ENCODE assay signal across 25 cellular contexts in the genomic region with DNA sequence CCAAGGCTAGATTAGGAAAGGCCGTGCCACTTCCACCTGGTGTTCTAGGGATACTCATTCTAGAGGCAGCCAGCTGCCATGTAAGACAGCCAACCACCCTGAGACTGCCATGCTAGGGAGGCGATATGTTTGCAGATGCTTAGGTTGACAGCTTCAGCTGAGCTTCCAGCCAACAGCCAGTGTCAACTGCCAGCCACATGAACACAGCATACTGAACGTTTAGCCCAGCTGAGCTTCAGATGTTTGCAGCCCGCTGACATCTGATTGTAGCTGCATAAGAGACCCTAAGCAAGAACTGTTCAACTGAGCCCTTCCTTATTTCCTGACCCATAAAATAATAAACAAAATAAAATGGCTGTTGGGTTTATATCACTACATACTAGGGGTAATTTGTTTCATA. TPM values are rescaled to one million over a fixed set of nuclear protein-coding genes. Genes with fewer than 3 reads are reported as not detected.
"Had no signal": no experiment of that assay in that cellular context is flagged by ENCODE, and none has a peak within 500 bp of the region (broad histone marks: within the 10 kb centered on the region; RNA-seq: fewer than 3 reads in every experiment).

No MANE protein-coding gene starts in this region.

- H3K4me3 ChIP-seq: esophagus squamous epithelium, heart right ventricle, left lung, prostate gland, right atrium auricular region, testis, tibial artery had no signal

- H3K9me3 ChIP-seq: esophagus squamous epithelium, heart right ventricle, left lung, neutrophil, prostate gland, right atrium auricular region, testis, tibial artery had no signal

- H3K27ac ChIP-seq: esophagus squamous epithelium, heart right ventricle, left lung, neutrophil, prostate gland, right atrium auricular region, testis, tibial artery had no signal

- DNase-seq: cortex of kidney; effector memory CD8-positive, alpha-beta T cell; erythroblast; esophagus squamous epithelium; foreskin melanocyte; glutamatergic neuron; heart right ventricle; hippocampal formation; left cardiac atrium; left lung; mesendoderm; midbrain; natural killer cell; stimulated activated CD4-positive, alpha-beta T cell treated with anti-CD3 and anti-CD28 coated beads, Interleukin-2, amount 100 ng/mL, for 24 hours; stimulated activated CD4-positive, alpha-beta T cell treated with anti-CD3 and anti-CD28 coated beads, Interleukin-4, amount 100 ng/mL, for 24 hours; stimulated activated naive CD8-positive, alpha-beta T cell treated with anti-CD3 and anti-CD28 coated beads, Interleukin-15, Interleukin-2, amounts not matched to agents 100 U/mL and 50 U/mL, for 24 hours; substantia nigra; testis; tibial artery had no signal

- ATAC-seq: effector memory CD8-positive, alpha-beta T cell; heart right ventricle; left lung; natural killer cell; sciatic nerve; stimulated activated memory B cell treated with anti-CD40 and anti-IgM and Interleukin-4, amounts not matched to agents 10 μg/mL and 1 μg/mL and 100 μg/mL, for 72 hours; stimulated activated naive CD8-positive, alpha-beta T cell treated with anti-CD3 and anti-CD28 coated beads, Interleukin-15, Interleukin-2, amounts not matched to agents 100 U/mL and 50 U/mL, for 24 hours had no signal

- H3K27me3 Mint-ChIP-seq: effector memory CD8-positive, alpha-beta T cell; stimulated activated memory B cell treated with anti-CD40 and anti-IgM and Interleukin-4, amounts not matched to agents 10 μg/mL and 1 μg/mL and 100 μg/mL, for 72 hours had no signal

- H3K27ac Mint-ChIP-seq: effector memory CD8-positive, alpha-beta T cell; natural killer cell; stimulated activated memory B cell treated with anti-CD40 and anti-IgM and Interleukin-4, amounts not matched to agents 10 μg/mL and 1 μg/mL and 100 μg/mL, for 72 hours; type B pancreatic cell had no signal

- H3K36me3 ChIP-seq: esophagus squamous epithelium, heart right ventricle, left lung, neutrophil, prostate gland, right atrium auricular region, tibial artery had no signal

- H3K4me1 ChIP-seq: testis had no signal

- H3K27me3 ChIP-seq: esophagus squamous epithelium, heart right ventricle, left lung, neutrophil, right atrium auricular region, testis, tibial artery had no signal

- H3K4me3 Mint-ChIP-seq: effector memory CD8-positive, alpha-beta T cell; natural killer cell; stimulated activated memory B cell treated with anti-CD40 and anti-IgM and Interleukin-4, amounts not matched to agents 10 μg/mL and 1 μg/mL and 100 μg/mL, for 72 hours; type B pancreatic cell had no signal

- H3K36me3 Mint-ChIP-seq: natural killer cell; stimulated activated memory B cell treated with anti-CD40 and anti-IgM and Interleukin-4, amounts not matched to agents 10 μg/mL and 1 μg/mL and 100 μg/mL, for 72 hours; type B pancreatic cell had no signal

- H3K9me3 Mint-ChIP-seq: effector memory CD8-positive, alpha-beta T cell; natural killer cell; stimulated activated memory B cell treated with anti-CD40 and anti-IgM and Interleukin-4, amounts not matched to agents 10 μg/mL and 1 μg/mL and 100 μg/mL, for 72 hours; type B pancreatic cell had no signal

RNA-seq across cellular contexts. Expression of a gene that starts 54.9 kb away (rescaled TPM):
- total RNA-seq: natural killer cell, right atrium auricular region, sciatic nerve had no signal
